ENCODE assay signal across 12 cellular contexts in genomic region chr1:36515315-36516138, GRCh38. TPM values are rescaled to one million over a fixed set of nuclear protein-coding genes. Genes with fewer than 3 reads are reported as not detected.
DNase-seq lines count a peak whose midpoint lies in the region; ATAC-seq, FAIRE-seq and TF ChIP-seq lines count a peak whose summit lies in the region.
"Had no signal": no experiment of that assay in that cellular context is flagged by ENCODE, and none has a peak within 500 bp of the region (broad histone marks: within the 10 kb centered on the region; RNA-seq: fewer than 3 reads in every experiment).

No MANE protein-coding gene starts in this region.

- H4K20me1 ChIP-seq in K562 (replicated peaks; ENCODE audit: control insufficient read depth, insufficient read depth, low read length) = no peaks in the 10 kb centered on the region

- H2AK5ac ChIP-seq in mesenchymal stem cell (ENCODE audit: low read length, severe bottlenecking) = no peak overlapping the region

- H3K23ac ChIP-seq in mesenchymal stem cell (ENCODE audit: low read length in 2 of 2) = no peak overlapping the region

- POLR2A ChIA-PET in K562 (lab: Yijun Ruan, JAX) = interaction anchor here (0.6 to 1.4 kb wide), 6 partner anchors 19 to 877 kb away, joined by 3 to 4 read pairs (median 3); no protein-coding TSS in a partner anchor

- TF ChIP-seq CTCF in K562 (IDR thresholded peaks at IDR 0.05 in 2 of 3, conservative IDR thresholded peaks at IDR 0.05 in 1 of 3; ENCODE audit: insufficient read depth in 2 of 3, low read depth in 1 of 3, low read length in 3 of 3) = no peak

- intact Hi-C loops in K562 (cut with micrococcal nuclease) = loop anchor here (2.0 kb wide), 1 partner anchor 37 kb away; no protein-coding TSS in a partner anchor

- no peak overlapping the region for H4K91ac ChIP-seq in mesenchymal stem cell (ENCODE audit: low read length)

- TF ChIP-seq RAD21 in K562 (CRISPR knock-in tag; conservative IDR thresholded peaks at IDR 0.05 in 1 of 2, IDR thresholded peaks at IDR 0.05 in 1 of 2) = no peak

- H3K18ac ChIP-seq in mesenchymal stem cell (ENCODE audit: low read depth in 1 of 2, low read length in 2 of 2) = no peak overlapping the region

- H3K79me2 ChIP-seq in K562 (ENCODE audit: control insufficient read depth, insufficient read depth, low read length) = no peaks in the 10 kb centered on the region

- no peak overlapping the region for H3K4me3 ChIP-seq in K562
- no peak overlapping the region for H3K4me3 ChIP-seq in mesenchymal stem cell (ENCODE audit: insufficient read depth in 1 of 2, low read depth in 1 of 2, low read length in 2 of 2)
- H3K4me3 ChIP-seq: BLaER1 treated with 17β-estradiol and CSF1 and Interleukin-3, amounts not matched to agents 10 nM and 100 nM; Peyer's patch had no signal

- H3K9me3 ChIP-seq in K562 (replicated peaks; ENCODE audit: control insufficient read depth, insufficient read depth, low read depth, low read length) (no peaks in the 10 kb centered on the region), mesenchymal stem cell (ENCODE audit: control insufficient read depth, low read length) (no peaks in the 10 kb centered on the region)
- H3K9me3 ChIP-seq: BLaER1 treated with 17β-estradiol and CSF1 and Interleukin-3, amounts not matched to agents 10 nM and 100 nM; Peyer's patch had no signal

- H3K9me3 Mint-ChIP-seq in stimulated activated memory B cell treated with anti-CD40 and anti-IgM and Interleukin-4, amounts not matched to agents 10 μg/mL and 1 μg/mL and 100 μg/mL, for 72 hours = no peaks in the 10 kb centered on the region

- H3K14ac ChIP-seq in mesenchymal stem cell (ENCODE audit: low read length in 2 of 2) = no peak overlapping the region

- TF ChIP-seq POLR2A in K562 (conservative IDR thresholded peaks at IDR 0.05) (no peak), GM12892 (IDR thresholded peaks at IDR 0.05; ENCODE audit: low read depth, low read length) (no peak)

- H3K9ac ChIP-seq in K562 (ENCODE audit: insufficient read depth in 1 of 2, low read depth in 2 of 2, low read length in 2 of 2) (no peak overlapping the region), mesenchymal stem cell (ENCODE audit: low read length) (no peak overlapping the region)

- BruUV-seq in K562 (replicated peaks; lab: Mats Ljungman, UMichigan) = no TSS peak

- no peaks in the 10 kb centered on the region for H3K4me1 Mint-ChIP-seq in stimulated activated memory B cell treated with anti-CD40 and anti-IgM and Interleukin-4, amounts not matched to agents 10 μg/mL and 1 μg/mL and 100 μg/mL, for 72 hours

- CTCF ChIA-PET in K562 (lab: Yijun Ruan, JAX; ENCODE audit: low intra/inter-chr PET ratio) = interaction anchor here (1.2 to 1.4 kb wide), 2 partner anchors 135 to 808 kb away, joined by 5 to 6 read pairs; no protein-coding TSS in a partner anchor

- no peak overlapping the region for H3K4ac ChIP-seq in mesenchymal stem cell (ENCODE audit: low read depth in 1 of 2, low read length in 2 of 2)

- no peak for TF ChIP-seq EP300 in K562 (IDR thresholded peaks at IDR 0.05; ENCODE audit: low read length)

- WGBS in K562 (ENCODE audit: insufficient coverage, low coverage, missing lambda C conversion rate) = 42% methylated on average over 10 of the region's 10 CpGs
- WGBS in mesenchymal stem cell = 73% methylated on average over 10 of the region's 10 CpGs

- H3K27me3 ChIP-seq in K562 (ENCODE audit: control insufficient read depth in 2 of 2, insufficient read depth in 2 of 2, low read length in 2 of 2) (no peaks in the 10 kb centered on the region), mesenchymal stem cell (ENCODE audit: control insufficient read depth in 1 of 2, insufficient read depth in 1 of 2, low read length in 2 of 2) (peaks cover 0 to 41% of the 10 kb centered on the region in 2 experiments)
- H3K27me3 ChIP-seq: BLaER1 treated with 17β-estradiol and CSF1 and Interleukin-3, amounts not matched to agents 10 nM and 100 nM; Peyer's patch had no signal

- ATAC-seq in K562 = no peak
- no peak for ATAC-seq in stimulated activated memory B cell treated with anti-CD40 and anti-IgM and Interleukin-4, amounts not matched to agents 10 μg/mL and 1 μg/mL and 100 μg/mL, for 72 hours
- ATAC-seq in HG02981 (IDR thresholded peaks at IDR 0.05; ENCODE audit: unreplicated experiment) = no peak

- peak overlapping the region; percentile 5 for H4K8ac ChIP-seq in mesenchymal stem cell (ENCODE audit: low read length)

- no peak overlapping the region for H2BK15ac ChIP-seq in mesenchymal stem cell (ENCODE audit: low read depth, poor library complexity, severe bottlenecking)

- H3K4me3 Mint-ChIP-seq in stimulated activated memory B cell treated with anti-CD40 and anti-IgM and Interleukin-4, amounts not matched to agents 10 μg/mL and 1 μg/mL and 100 μg/mL, for 72 hours = no peak overlapping the region

- H3K27me3 Mint-ChIP-seq in stimulated activated memory B cell treated with anti-CD40 and anti-IgM and Interleukin-4, amounts not matched to agents 10 μg/mL and 1 μg/mL and 100 μg/mL, for 72 hours = peaks cover 21% of the 10 kb centered on the region

- no peaks in the 10 kb centered on the region for H3K9me1 ChIP-seq in K562 (ENCODE audit: control insufficient read depth, insufficient read depth, low read length)

- in situ Hi-C loops in K562 (cut with MboI) = no loop called here

- peak; percentile 50 for DNase-seq in activated effector memory CD4-positive, alpha-beta T cell treated with anti-CD3 and anti-CD28 coated beads, Interleukin-2, amount 50 U/mL, for 16 hours
- DNase-seq in activated effector memory CD4-positive, alpha-beta T cell treated with Interleukin-2 at 50 U/mL for 16 hours = no peak
- DNase-seq in K562 (ENCODE audit: extremely low read depth in 1 of 4, low spot score in 3 of 4) = no peak
- no peak for DNase-seq in mesenchymal stem cell
- DNase-seq in C1 segment of cervical spinal cord (lab: John Stamatoyannopoulos, UW) = no peak
- DNase-seq in GM12892 (ENCODE audit: insufficient read length) = no peak
- DNase-seq: NCI-H524 treated with DMSO at 0.1 percent for 48 hours had no signal

- H3K36me3 ChIP-seq in K562 (ENCODE audit: control insufficient read depth, insufficient read depth, low read length) = no peaks in the 10 kb centered on the region
- no peaks in the 10 kb centered on the region for H3K36me3 ChIP-seq in mesenchymal stem cell (ENCODE audit: control insufficient read depth in 1 of 2, insufficient read depth in 2 of 2, low read depth in 1 of 2, low read length in 2 of 2)
- H3K36me3 ChIP-seq: BLaER1 treated with 17β-estradiol and CSF1 and Interleukin-3, amounts not matched to agents 10 nM and 100 nM; Peyer's patch had no signal

- no peak overlapping the region for H2BK12ac ChIP-seq in mesenchymal stem cell (ENCODE audit: low read length in 2 of 2)

- H3K4me1 ChIP-seq in K562 (replicated peaks in 1 of 2; ENCODE audit: control insufficient read depth in 2 of 2, insufficient read depth in 2 of 2, low read length in 2 of 2) = peaks cover 29 to 37% of the 10 kb centered on the region in 2 experiments; a peak in 4 of 5 replicates
- no peaks in the 10 kb centered on the region for H3K4me1 ChIP-seq in mesenchymal stem cell (ENCODE audit: control insufficient read depth, insufficient read depth, low read depth, low read length)
- H3K4me1 ChIP-seq: Peyer's patch had no signal

- no peaks in the 10 kb centered on the region for H3K36me3 Mint-ChIP-seq in stimulated activated memory B cell treated with anti-CD40 and anti-IgM and Interleukin-4, amounts not matched to agents 10 μg/mL and 1 μg/mL and 100 μg/mL, for 72 hours

- H2BK5ac ChIP-seq in mesenchymal stem cell (ENCODE audit: low read depth, low read length, poor library complexity, severe bottlenecking) = no peak overlapping the region

- peak overlapping the region; percentile 36 for H3K27ac Mint-ChIP-seq in stimulated activated memory B cell treated with anti-CD40 and anti-IgM and Interleukin-4, amounts not matched to agents 10 μg/mL and 1 μg/mL and 100 μg/mL, for 72 hours

- H3K79me1 ChIP-seq in mesenchymal stem cell (replicated peaks; ENCODE audit: low read length, poor library complexity, severe bottlenecking) = no peaks in the 10 kb centered on the region

- FAIRE-seq in K562 (lab: Jason Lieb, UNC) = no peak
- FAIRE-seq in GM12892 (lab: Jason Lieb, UNC) = no peak

- H3K4me2 ChIP-seq in K562 (ENCODE audit: insufficient read depth, low read length) (no peak overlapping the region), mesenchymal stem cell (ENCODE audit: low read length, poor library complexity, severe bottlenecking) (no peak overlapping the region)

- no peak overlapping the region for H3K27ac ChIP-seq in K562 (ENCODE audit: extremely low read depth, low read depth, low read length)
- no peak overlapping the region for H3K27ac ChIP-seq in mesenchymal stem cell (ENCODE audit: low read length, poor library complexity, severe bottlenecking)
- H3K27ac ChIP-seq: BLaER1 treated with 17β-estradiol and CSF1 and Interleukin-3, amounts not matched to agents 10 nM and 100 nM; Peyer's patch had no signal

- H2BK120ac ChIP-seq in mesenchymal stem cell (ENCODE audit: low read depth, low read length) = no peak overlapping the region

- H2AFZ ChIP-seq in K562 (ENCODE audit: low read depth, low read length) (no peak overlapping the region), mesenchymal stem cell (ENCODE audit: low read depth, low read length) (no peak overlapping the region)

RNA-seq across cellular contexts. Expression of gene CSF3R, which starts 32.8 kb away (rescaled TPM):
- total RNA-seq in K562 (2011; cell fraction: chromatin; rRNA removed; ENCODE audit: low replicate concordance) = 2.6 and 2.7 TPM in 2 replicates
- total RNA-seq in K562 (2011; cell fraction: nucleolus; rRNA removed) = 1.5 and 2.0 TPM in 2 replicates
- total RNA-seq in K562 (2011; cell fraction: nucleoplasm; rRNA removed) = 0.95 and 1.7 TPM in 2 replicates
- total RNA-seq in K562 (2014; rRNA removed) (0.32 and 0.78 TPM in 2 replicates), K562 (2014; rRNA removed; fragmentation: Illumina TruSeq; extraction: Trizol) (0.03 and 0.22 TPM in 2 replicates), K562 (2015; rRNA removed; fragmentation: Illumina TruSeq; extraction: Trizol) (0.54 and 0.79 TPM in 2 replicates), K562 (2021) (0.25 and 0.71 TPM in 2 replicates)
- polyA plus RNA-seq in K562 (2011; rRNA removed) (0.21 and 0.57 TPM in 2 replicates), K562 (2014; fragmentation: Illumina TruSeq; extraction: Trizol) (0.40 and 0.48 TPM in 2 replicates), K562 (2014; fragmentation: Nextera tagmentation; extraction: Ambion mirVana) (under 1 TPM in 1 of 2 experiments, not detected in 1; 0.21 TPM), K562 (2014; rRNA removed) (0.50 and 0.86 TPM in 2 replicates)
- 0.18 and 0.35 TPM in 2 replicates for polyA plus RNA-seq in K562 (2011; cell fraction: cytosol; rRNA removed)
- 1.3 and 1.6 TPM in 2 replicates for polyA plus RNA-seq in K562 (2011; cell fraction: nucleus; rRNA removed)
- polyA plus RNA-seq in K562 (2012) = 0.92 and 13.0 TPM in 2 replicates
- polyA minus RNA-seq in K562 (2011; rRNA and poly(A)+ RNA removed) = 0.25 and 0.36 TPM in 2 replicates
- not detected in 2 replicates for polyA minus RNA-seq in K562 (2011; cell fraction: cytosol; rRNA and poly(A)+ RNA removed)
- polyA minus RNA-seq in K562 (2011; cell fraction: nucleus; rRNA and poly(A)+ RNA removed) = 0.78 and 1.3 TPM in 2 replicates
- polyA plus RNA-seq in mesenchymal stem cell (2013, experiment 1 of 2) = 0.08 TPM
- 0.11 TPM for polyA plus RNA-seq in mesenchymal stem cell (2013, experiment 2 of 2)
- polyA plus RNA-seq in GM12892 (2012; ENCODE audit: missing spikeins) = 0.51 TPM
- total RNA-seq: HT1080 had no signal

RNA-seq across cellular contexts. Expression of gene MRPS15, which starts 51.3 kb away (rescaled TPM):
- 49.1 and 50.5 TPM in 2 replicates for total RNA-seq in K562 (2011; cell fraction: chromatin; rRNA removed; ENCODE audit: low replicate concordance)
- 46.1 and 55.5 TPM in 2 replicates for total RNA-seq in K562 (2011; cell fraction: nucleolus; rRNA removed)
- 59.8 and 81.0 TPM in 2 replicates for total RNA-seq in K562 (2011; cell fraction: nucleoplasm; rRNA removed)
- total RNA-seq in K562 (2014; rRNA removed) (209 and 251 TPM in 2 replicates), K562 (2014; rRNA removed; fragmentation: Illumina TruSeq; extraction: Trizol) (156 and 166 TPM in 2 replicates), K562 (2015; rRNA removed; fragmentation: Illumina TruSeq; extraction: Trizol) (148 and 156 TPM in 2 replicates), K562 (2021) (144 and 164 TPM in 2 replicates)
- polyA plus RNA-seq in K562 (2011; rRNA removed) (119 and 149 TPM in 2 replicates), K562 (2014; fragmentation: Illumina TruSeq; extraction: Trizol) (223 and 237 TPM in 2 replicates), K562 (2014; fragmentation: Nextera tagmentation; extraction: Ambion mirVana) (100 to 1,000 TPM in 1 of 2 experiments, 10 to 100 TPM in 1; 62.9 to 107 TPM), K562 (2014; rRNA removed) (250 and 286 TPM in 2 replicates)
- polyA plus RNA-seq in K562 (2011; cell fraction: cytosol; rRNA removed) = 89.3 and 95.0 TPM in 2 replicates
- 47.9 and 56.5 TPM in 2 replicates for polyA plus RNA-seq in K562 (2011; cell fraction: nucleus; rRNA removed)
- polyA plus RNA-seq in K562 (2012) = 112 and 119 TPM in 2 replicates
- polyA minus RNA-seq in K562 (2011; rRNA and poly(A)+ RNA removed) = 79.2 and 97.3 TPM in 2 replicates
- polyA minus RNA-seq in K562 (2011; cell fraction: cytosol; rRNA and poly(A)+ RNA removed) = 31.1 and 33.4 TPM in 2 replicates
- polyA minus RNA-seq in K562 (2011; cell fraction: nucleus; rRNA and poly(A)+ RNA removed) = 15.9 and 31.7 TPM in 2 replicates
- 129 TPM for polyA plus RNA-seq in mesenchymal stem cell (2013, experiment 1 of 2)
- 133 TPM for polyA plus RNA-seq in mesenchymal stem cell (2013, experiment 2 of 2)
- polyA plus RNA-seq in GM12892 (2012; ENCODE audit: missing spikeins) = 107 TPM
